9 cellular contexts compared by ENCODE assay signal in the genomic region with DNA sequence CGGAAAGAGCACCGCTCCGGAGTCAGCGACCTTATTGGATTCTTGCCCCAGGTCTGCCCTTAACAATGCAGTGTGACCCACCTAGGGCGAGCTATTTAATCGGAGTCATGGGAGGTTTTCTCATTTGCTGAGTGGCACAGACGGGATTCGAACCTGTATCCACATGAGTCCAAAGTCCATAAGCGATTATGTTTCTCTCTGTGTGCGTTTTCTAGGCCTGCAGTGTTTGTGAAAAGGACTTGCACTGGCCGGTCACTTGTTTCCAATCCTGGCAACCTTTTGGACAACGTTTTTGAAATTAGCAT. TPM values are rescaled to one million over a fixed set of nuclear protein-coding genes. Genes with fewer than 3 reads are reported as not detected.
DNase-seq lines count a peak whose midpoint lies in the region; ATAC-seq, FAIRE-seq and TF ChIP-seq lines count a peak whose summit lies in the region.
"Had no signal": no experiment of that assay in that cellular context is flagged by ENCODE, and none has a peak within 500 bp of the region (broad histone marks: within the 10 kb centered on the region; RNA-seq: fewer than 3 reads in every experiment).

No MANE protein-coding gene starts in this region.

- no peak for TF ChIP-seq CTCF in esophagus muscularis mucosa (IDR thresholded peaks at IDR 0.05)

- H3K27ac ChIP-seq in esophagus muscularis mucosa (replicated peaks in 1 of 4) (peak overlapping the region; percentile 91 to 96 (median 94)), rectal smooth muscle tissue (ENCODE audit: low read depth, low read length) (peak overlapping the region; percentile 75)

- H3K36me3 ChIP-seq in esophagus muscularis mucosa (no peaks in the 10 kb centered on the region), rectal smooth muscle tissue (ENCODE audit: control insufficient read depth, insufficient read depth, low read length) (no peaks in the 10 kb centered on the region)

- H3K9me3 ChIP-seq in esophagus muscularis mucosa: no peaks in the 10 kb centered on the region

- H3K27me3 ChIP-seq in esophagus muscularis mucosa (no peaks in the 10 kb centered on the region), rectal smooth muscle tissue (ENCODE audit: control insufficient read depth, insufficient read depth, low read length) (no peaks in the 10 kb centered on the region)

- H3K4me3 ChIP-seq in esophagus muscularis mucosa (peak overlapping the region; percentile 88 to 96 (median 91)), rectal smooth muscle tissue (ENCODE audit: low read length) (peak overlapping the region; percentile 78)

- ATAC-seq in GM19328 (IDR thresholded peaks at IDR 0.05; ENCODE audit: unreplicated experiment): no peak

- peak overlapping the region; percentile 43 for H3K9ac ChIP-seq in rectal smooth muscle tissue (ENCODE audit: low read length)

- TF ChIP-seq EP300 in esophagus muscularis mucosa (IDR thresholded peaks at IDR 0.05): no peak

- intact Hi-C loops in esophagus muscularis mucosa (cut with DNase I): loop anchor here (5.0 kb wide), 2 partner anchors 141 to 196 kb away; a partner anchor contains a TSS

- H3K4me1 ChIP-seq in esophagus muscularis mucosa: peaks cover 16 to 34% (median 33%) of the 10 kb centered on the region in 4 donors
- H3K4me1 ChIP-seq in rectal smooth muscle tissue (ENCODE audit: control insufficient read depth, insufficient read depth, low read length): peaks cover 11% of the 10 kb centered on the region

- WGBS in esophagus muscularis mucosa: 6% methylated on average over 11 of the region's 12 CpGs

- FAIRE-seq in urothelium cell line (lab: Jason Lieb, UNC): no peak

- no peak for TF ChIP-seq POLR2A in esophagus muscularis mucosa (IDR thresholded peaks at IDR 0.05; ENCODE audit: low read depth)

- peak; percentile 32 for DNase-seq in ELR (ENCODE audit: low read depth)
- peak; percentile 76 for DNase-seq in NCI-H69 (lab: John Stamatoyannopoulos, UW)
- DNase-seq in esophagus muscularis mucosa (ENCODE audit: extremely low spot score): no peak
- DNase-seq in superior temporal gyrus (ENCODE audit: extremely low spot score): no peak
- DNase-seq in NCI-H446 (lab: John Stamatoyannopoulos, UW): no peak
- DNase-seq in urothelium cell line (ENCODE audit: low spot score): no peak
- DNase-seq: RPMI8226 had no signal

RNA-seq across cellular contexts. Expression of a gene that starts 0.7 kb away (rescaled TPM):
- total RNA-seq in esophagus muscularis mucosa: 10 to 100 TPM; 38.1 to 72.6 (median 47.9) TPM

Comparison
In these comparisons a context has a peak if more than half of its experiments do, and no peak if none do; other contexts are left out.
1. DNase-seq: peak in ELR (single experiment) and NCI-H69 (single experiment); none in esophagus muscularis mucosa (single experiment), superior temporal gyrus (single experiment), NCI-H446 (0 of 2) and urothelium cell line (single experiment).